9 cellular contexts compared by ENCODE assay signal in genomic region chr20:39338977-39339376, GRCh38.
A peak's percentile ranks its signal among the peaks of the same experiment; 100 is the strongest.
DNase-seq lines count a peak whose midpoint lies in the region; ATAC-seq, FAIRE-seq and TF ChIP-seq lines count a peak whose summit lies in the region.
"Had no signal": no experiment of that assay in that cellular context is flagged by ENCODE, and none has a peak within 500 bp of the region (broad histone marks: within the 10 kb centered on the region; RNA-seq: fewer than 3 reads in every experiment).

No MANE protein-coding gene starts in this region.

- H3K36me3 Mint-ChIP-seq in activated T-cell treated with anti-CD3 and anti-CD28 coated beads, Interleukin-2, amount 50 U/mL, for 72 hours (ENCODE audit: insufficient read depth in 2 of 2) = no peaks in the 10 kb centered on the region
- H3K36me3 Mint-ChIP-seq: natural killer cell treated with Interleukin-12 subunit alpha and Interleukin-12 subunit beta and Interleukin-15 and Interleukin-18, amount 100 ng/mL, for 72 hours had no signal

- no peak overlapping the region for H3K27ac Mint-ChIP-seq in activated T-cell treated with anti-CD3 and anti-CD28 coated beads, Interleukin-2, amount 50 U/mL, for 72 hours
- H3K27ac Mint-ChIP-seq: natural killer cell treated with Interleukin-12 subunit alpha and Interleukin-12 subunit beta and Interleukin-15 and Interleukin-18, amount 100 ng/mL, for 72 hours had no signal

- no peaks in the 10 kb centered on the region for H3K9me3 Mint-ChIP-seq in activated T-cell treated with anti-CD3 and anti-CD28 coated beads, Interleukin-2, amount 50 U/mL, for 72 hours

- TF ChIP-seq CTCF in gastrocnemius medialis (IDR thresholded peaks at IDR 0.05 in 4 of 5, conservative IDR thresholded peaks at IDR 0.05 in 1 of 5) = no peak

- peak; percentile 28 for DNase-seq in GM19239 (ENCODE audit: insufficient read length, low spot score)
- DNase-seq in RKO (ENCODE audit: low spot score) = peak; percentile 22
- peak; percentile 6 to 22 for DNase-seq in gastrocnemius medialis
- no peak for DNase-seq in activated T-cell treated with anti-CD3 and anti-CD28 coated beads, Interleukin-2, amount 50 U/mL, for 72 hours
- DNase-seq in NCI-H226 = no peak
- DNase-seq in NCI-H345 treated with DMSO at 0.1 percent for 48 hours (lab: John Stamatoyannopoulos, UW; ENCODE audit: unreplicated experiment) = no peak
- DNase-seq: stimulated activated naive CD4-positive, alpha-beta T cell had no signal

- H3K27me3 ChIP-seq in gastrocnemius medialis = no peaks in the 10 kb centered on the region

- H3K27ac ChIP-seq in gastrocnemius medialis = no peak overlapping the region

- intact Hi-C loops in gastrocnemius medialis (cut with DNase I; ENCODE audit: low total_unique reads) = no loop called here

- H3K9me3 ChIP-seq in gastrocnemius medialis = no peaks in the 10 kb centered on the region

- no peak overlapping the region for H3K4me3 ChIP-seq in gastrocnemius medialis

- no peaks in the 10 kb centered on the region for H3K36me3 ChIP-seq in gastrocnemius medialis

- H3K27me3 Mint-ChIP-seq in activated T-cell treated with anti-CD3 and anti-CD28 coated beads, Interleukin-2, amount 50 U/mL, for 72 hours (ENCODE audit: low read depth) = no peaks in the 10 kb centered on the region

- in situ Hi-C loops in gastrocnemius medialis (cut with MboI; ENCODE audit: low sequenced_read_pairs in 4 of 4) = no loop called here

- TF ChIP-seq POLR2A in gastrocnemius medialis (IDR thresholded peaks at IDR 0.05) = no peak

- peak; percentile 87 for FAIRE-seq in GM19239 (lab: Jason Lieb, UNC)

- H3K4me1 Mint-ChIP-seq in activated T-cell treated with anti-CD3 and anti-CD28 coated beads, Interleukin-2, amount 50 U/mL, for 72 hours (ENCODE audit: low read depth) = no peaks in the 10 kb centered on the region

- ATAC-seq in HG02885 (IDR thresholded peaks at IDR 0.05; ENCODE audit: poor library complexity, unreplicated experiment) (peak; percentile 95), gastrocnemius medialis (no peak)
- ATAC-seq in activated T-cell treated with anti-CD3 and anti-CD28 coated beads, Interleukin-2, amount 50 U/mL, for 72 hours (replicated peaks in 1 of 2) = no peak
- ATAC-seq: natural killer cell treated with Interleukin-12 subunit alpha and Interleukin-12 subunit beta and Interleukin-15 and Interleukin-18, amount 100 ng/mL, for 72 hours had no signal

- no peak overlapping the region for H3K4me3 Mint-ChIP-seq in activated T-cell treated with anti-CD3 and anti-CD28 coated beads, Interleukin-2, amount 50 U/mL, for 72 hours
- H3K4me3 Mint-ChIP-seq: natural killer cell treated with Interleukin-12 subunit alpha and Interleukin-12 subunit beta and Interleukin-15 and Interleukin-18, amount 100 ng/mL, for 72 hours had no signal

- no peaks in the 10 kb centered on the region for H3K4me1 ChIP-seq in gastrocnemius medialis

Comparison
In these comparisons a context has a peak if more than half of its experiments do, and no peak if none do; other contexts are left out.
1. DNase-seq: peak in GM19239 (single experiment), RKO (single experiment) and gastrocnemius medialis (2 of 2); none in activated T-cell treated with anti-CD3 and anti-CD28 coated beads, Interleukin-2, amount 50 U/mL, for 72 hours (0 of 2), NCI-H226 (single experiment) and NCI-H345 treated with DMSO at 0.1 percent for 48 hours (single experiment).